Comparison of ENCODE assay signal across 20 cellular contexts in the genomic region with DNA sequence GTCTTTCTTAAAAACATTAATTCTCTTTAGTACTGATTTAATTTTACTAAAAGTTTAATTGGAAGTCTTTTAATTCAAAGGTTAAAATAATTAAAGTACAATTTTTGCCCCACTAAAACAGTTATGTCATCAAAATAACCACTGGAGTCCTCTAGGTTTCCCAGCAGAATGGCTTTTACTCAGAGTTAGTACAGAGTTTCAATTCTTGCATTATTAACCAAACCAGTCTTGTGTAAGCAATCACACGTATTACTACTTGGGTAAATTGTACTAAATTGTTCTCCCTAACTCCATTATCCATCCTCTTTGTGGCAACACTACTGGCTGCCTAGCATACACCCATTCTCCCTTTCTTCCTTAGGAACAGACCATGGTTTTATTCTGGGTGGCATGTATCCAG. TPM values are rescaled to one million over a fixed set of nuclear protein-coding genes. Genes with fewer than 3 reads are reported as not detected.
DNase-seq lines count a peak whose midpoint lies in the region; ATAC-seq, FAIRE-seq and TF ChIP-seq lines count a peak whose summit lies in the region.
"Had no signal": no experiment of that assay in that cellular context is flagged by ENCODE, and none has a peak within 500 bp of the region (broad histone marks: within the 10 kb centered on the region; RNA-seq: fewer than 3 reads in every experiment).

No MANE protein-coding gene starts in this region.

- no peak for DNase-seq in stimulated activated naive CD8-positive, alpha-beta T cell treated with anti-CD3 and anti-CD28 coated beads, Interleukin-15, amount 100 ng/mL, for 72 hours
- DNase-seq in stimulated activated naive CD8-positive, alpha-beta T cell treated with anti-CD3 and anti-CD28 coated beads, Interleukin-15, Interleukin-2, amounts not matched to agents 100 U/mL and 50 U/mL, for 24 hours: no peak
- DNase-seq in K562 (ENCODE audit: extremely low read depth in 1 of 4, low spot score in 3 of 4): no peak
- no peak for DNase-seq in NCI-H226
- no peak for DNase-seq in stimulated activated CD4-positive, alpha-beta T cell treated with anti-CD3 and anti-CD28 coated beads, Interleukin-1b, Interleukin-23, amount 100 ng/mL, for 48 hours
- no peak for DNase-seq in NCI-H2081 treated with DMSO at 0.1 percent for 48 hours (lab: John Stamatoyannopoulos, UW)
- DNase-seq: AML-193; CD4-positive, alpha-beta T cell; DMS153; DMS79; GF-D8; GOT3; H7; KG1 had no signal

- H3K27me3 Mint-ChIP-seq in stimulated activated naive CD8-positive, alpha-beta T cell treated with anti-CD3 and anti-CD28 coated beads, Interleukin-15, amount 100 ng/mL, for 72 hours: no peaks in the 10 kb centered on the region
- H3K27me3 Mint-ChIP-seq: CD4-positive, alpha-beta T cell; IgD-negative memory B cell had no signal

- no TSS peak for BruUV-seq in K562 (replicated peaks; lab: Mats Ljungman, UMichigan)

- H3K36me3 ChIP-seq in K562 (ENCODE audit: control insufficient read depth, insufficient read depth, low read length): no peaks in the 10 kb centered on the region

- peaks cover 21% of the 10 kb centered on the region for H3K4me1 Mint-ChIP-seq in stimulated activated naive CD8-positive, alpha-beta T cell treated with anti-CD3 and anti-CD28 coated beads, Interleukin-15, amount 100 ng/mL, for 72 hours

- H3K9me1 ChIP-seq in K562 (ENCODE audit: control insufficient read depth, insufficient read depth, low read length): no peaks in the 10 kb centered on the region

- no peak for FAIRE-seq in K562 (lab: Jason Lieb, UNC)
- FAIRE-seq: GM18507, HepG2 had no signal

- 0 out of 2 replicates have a peak, but pooled peaks cover 9% of the 10 kb centered on the region for H4K20me1 ChIP-seq in K562 (replicated peaks; ENCODE audit: control insufficient read depth, insufficient read depth, low read length)

- no peaks in the 10 kb centered on the region for H3K79me2 ChIP-seq in K562 (ENCODE audit: control insufficient read depth, insufficient read depth, low read length)

- intact Hi-C loops in K562 (cut with micrococcal nuclease): no loop called here

- TF ChIP-seq POLR2A in K562 (conservative IDR thresholded peaks at IDR 0.05): no peak

- H3K9ac ChIP-seq in K562 (ENCODE audit: insufficient read depth in 1 of 2, low read depth in 2 of 2, low read length in 2 of 2): no peak overlapping the region

- CTCF ChIA-PET in K562 (lab: Yijun Ruan, JAX; ENCODE audit: low intra/inter-chr PET ratio): no interaction called here

- H3K27me3 ChIP-seq in K562 (ENCODE audit: control insufficient read depth in 2 of 2, insufficient read depth in 2 of 2, low read length in 2 of 2): no peaks in the 10 kb centered on the region; a peak in 1 of 5 replicates

- no peak for TF ChIP-seq EP300 in K562 (IDR thresholded peaks at IDR 0.05; ENCODE audit: low read length)

- in situ Hi-C loops in K562 (cut with MboI): no loop called here

- H3K27ac Mint-ChIP-seq in stimulated activated naive CD8-positive, alpha-beta T cell treated with anti-CD3 and anti-CD28 coated beads, Interleukin-15, amount 100 ng/mL, for 72 hours: no peak overlapping the region
- H3K27ac Mint-ChIP-seq: CD4-positive, alpha-beta T cell had no signal

- H3K4me3 Mint-ChIP-seq in stimulated activated naive CD8-positive, alpha-beta T cell treated with anti-CD3 and anti-CD28 coated beads, Interleukin-15, amount 100 ng/mL, for 72 hours: no peak overlapping the region
- H3K4me3 Mint-ChIP-seq: CD4-positive, alpha-beta T cell; IgD-negative memory B cell had no signal

- no peak overlapping the region for H3K27ac ChIP-seq in K562 (ENCODE audit: extremely low read depth, low read depth, low read length)
- H3K27ac ChIP-seq: C4-2B had no signal

- TF ChIP-seq CTCF in K562 (IDR thresholded peaks at IDR 0.05 in 2 of 3, conservative IDR thresholded peaks at IDR 0.05 in 1 of 3; ENCODE audit: insufficient read depth in 2 of 3, low read depth in 1 of 3, low read length in 3 of 3): no peak

- no peaks in the 10 kb centered on the region for H3K4me1 ChIP-seq in K562 (replicated peaks in 1 of 2; ENCODE audit: control insufficient read depth in 2 of 2, insufficient read depth in 2 of 2, low read length in 2 of 2)

- no peaks in the 10 kb centered on the region for H3K9me3 ChIP-seq in K562 (replicated peaks; ENCODE audit: control insufficient read depth, insufficient read depth, low read depth, low read length)

- TF ChIP-seq RAD21 in K562 (CRISPR knock-in tag; conservative IDR thresholded peaks at IDR 0.05 in 1 of 2, IDR thresholded peaks at IDR 0.05 in 1 of 2): no peak

- H2AFZ ChIP-seq in K562 (ENCODE audit: low read depth, low read length): no peak overlapping the region

- H3K4me2 ChIP-seq in K562 (ENCODE audit: insufficient read depth, low read length): no peak overlapping the region

- no peak overlapping the region for H3K4me3 ChIP-seq in K562

- WGBS in K562 (ENCODE audit: insufficient coverage, low coverage, missing lambda C conversion rate): 25% methylated on average over 1 of the region's 1 CpG

- H3K9me3 Mint-ChIP-seq in stimulated activated naive CD8-positive, alpha-beta T cell treated with anti-CD3 and anti-CD28 coated beads, Interleukin-15, amount 100 ng/mL, for 72 hours: no peaks in the 10 kb centered on the region
- H3K9me3 Mint-ChIP-seq: CD4-positive, alpha-beta T cell; IgD-negative memory B cell had no signal

- peak; percentile 55 for ATAC-seq in stimulated activated naive CD8-positive, alpha-beta T cell treated with anti-CD3 and anti-CD28 coated beads, Interleukin-15, amount 100 ng/mL, for 72 hours
- no peak for ATAC-seq in stimulated activated naive CD8-positive, alpha-beta T cell treated with anti-CD3 and anti-CD28 coated beads, Interleukin-15, Interleukin-2, amounts not matched to agents 100 U/mL and 50 U/mL, for 24 hours
- peak; percentile 59 for ATAC-seq in HG03108 (IDR thresholded peaks at IDR 0.05; ENCODE audit: unreplicated experiment)
- no peak for ATAC-seq in K562
- no peak for ATAC-seq in GM21619 (IDR thresholded peaks at IDR 0.05; ENCODE audit: unreplicated experiment)
- ATAC-seq: HepG2 had no signal

- POLR2A ChIA-PET in K562 (lab: Yijun Ruan, JAX): no interaction called here

TF ChIP-seq in K562, 482 proteins besides CTCF, POLR2A, EP300 and RAD21:
- no peak for TF ChIP-seq BCL6 (CRISPR knock-in tag; IDR thresholded peaks at IDR 0.05)
- 0 out of 2 replicates have a peak, but pooled peaks have one; percentile 18 for TF ChIP-seq ZNF316 (IDR thresholded peaks at IDR 0.05)

RNA-seq across cellular contexts. Expression of a gene that starts 36.9 kb away (rescaled TPM):
- total RNA-seq in K562 (2011; cell fraction: chromatin; rRNA removed; ENCODE audit: low replicate concordance): 16.2 and 38.5 TPM in 2 replicates
- total RNA-seq in K562 (2011; cell fraction: nucleolus; rRNA removed): 8.5 and 12.4 TPM in 2 replicates
- 27.5 and 37.6 TPM in 2 replicates for total RNA-seq in K562 (2011; cell fraction: nucleoplasm; rRNA removed)
- total RNA-seq in K562 (2014; rRNA removed) (3.9 and 4.1 TPM in 2 replicates), K562 (2014; rRNA removed; fragmentation: Illumina TruSeq; extraction: Trizol) (8.6 and 10.1 TPM in 2 replicates), K562 (2015; rRNA removed; fragmentation: Illumina TruSeq; extraction: Trizol) (6.2 and 6.7 TPM in 2 replicates), K562 (2021) (9.3 and 10.6 TPM in 2 replicates)
- polyA plus RNA-seq in K562 (2011; rRNA removed) (15.2 and 15.4 TPM in 2 replicates), K562 (2014; fragmentation: Illumina TruSeq; extraction: Trizol) (8.8 and 9.0 TPM in 2 replicates), K562 (2014; fragmentation: Nextera tagmentation; extraction: Ambion mirVana) (1 to 10 TPM; 3.8 to 4.0 TPM), K562 (2014; rRNA removed) (7.4 and 8.4 TPM in 2 replicates)
- polyA plus RNA-seq in K562 (2011; cell fraction: cytosol; rRNA removed): 2.8 and 7.8 TPM in 2 replicates
- polyA plus RNA-seq in K562 (2011; cell fraction: nucleus; rRNA removed): 10.1 and 14.7 TPM in 2 replicates
- polyA plus RNA-seq in K562 (2012): 8.9 and 16.6 TPM in 2 replicates
- 9.9 and 13.3 TPM in 2 replicates for polyA minus RNA-seq in K562 (2011; rRNA and poly(A)+ RNA removed)
- 3.5 and 4.3 TPM in 2 replicates for polyA minus RNA-seq in K562 (2011; cell fraction: cytosol; rRNA and poly(A)+ RNA removed)
- polyA minus RNA-seq in K562 (2011; cell fraction: nucleus; rRNA and poly(A)+ RNA removed): 4.0 and 7.8 TPM in 2 replicates

Comparison
In these comparisons a context has a peak if more than half of its experiments do, and no peak if none do; other contexts are left out.
1. ATAC-seq: peak in stimulated activated naive CD8-positive, alpha-beta T cell treated with anti-CD3 and anti-CD28 coated beads, Interleukin-15, amount 100 ng/mL, for 72 hours (single experiment) and HG03108 (single experiment); none in stimulated activated naive CD8-positive, alpha-beta T cell treated with anti-CD3 and anti-CD28 coated beads, Interleukin-15, Interleukin-2, amounts not matched to agents 100 U/mL and 50 U/mL, for 24 hours (single experiment), K562 (single experiment) and GM21619 (single experiment).